ENCODE assay signal across 8 cellular contexts in genomic region chr10:113958631-113959382, GRCh38.
DNase-seq lines count a peak whose midpoint lies in the region; ATAC-seq and TF ChIP-seq lines count a peak whose summit lies in the region.

No MANE protein-coding gene starts in this region.

- no peaks in the 10 kb centered on the region for H4K20me1 ChIP-seq in HCT116 (ENCODE audit: insufficient read depth)

- peak overlapping the region; percentile 80 for H2AFZ ChIP-seq in HCT116 (ENCODE audit: low read depth, low read length, poor library complexity, severe bottlenecking)

- H3K4me2 ChIP-seq in HCT116 (ENCODE audit: low read length), result peak overlapping the region; percentile 66

- no peaks in the 10 kb centered on the region for H3K9me2 ChIP-seq in HCT116 (ENCODE audit: insufficient read depth)

- no peak overlapping the region for H3K27ac Mint-ChIP-seq in natural killer cell treated with Interleukin-12 subunit alpha and Interleukin-12 subunit beta and Interleukin-15 and Interleukin-18, amount 100 ng/mL, for 72 hours

- DNase-seq in AG09319 (ENCODE audit: extremely low read depth, low read depth), result peak; percentile 69
- DNase-seq in HCT116 (ENCODE audit: low read depth, low spot score), result peak; percentile 82
- peak; percentile 93 to 95 for DNase-seq in SJSA1 (ENCODE audit: low read depth in 1 of 2, low spot score in 2 of 2)
- peak; percentile 90 for DNase-seq in fibroblast of pulmonary artery (ENCODE audit: low read depth)
- DNase-seq in prostate gland (ENCODE audit: low spot score), result peak; percentile 63
- DNase-seq in natural killer cell treated with Interleukin-12 subunit alpha and Interleukin-12 subunit beta and Interleukin-15 and Interleukin-18, amount 100 ng/mL, for 72 hours (ENCODE audit: low spot score), result no peak
- no peak for DNase-seq in central memory CD4-positive, alpha-beta T cell

- TF ChIP-seq POLR2A in HCT116 (IDR thresholded peaks at IDR 0.05; ENCODE audit: borderline replicate concordance, extremely low read depth, insufficient read depth, insufficient read length) (no peak), prostate gland (IDR thresholded peaks at IDR 0.05) (no peak)

- no peaks in the 10 kb centered on the region for H3K36me3 Mint-ChIP-seq in natural killer cell treated with Interleukin-12 subunit alpha and Interleukin-12 subunit beta and Interleukin-15 and Interleukin-18, amount 100 ng/mL, for 72 hours

- CTCF ChIA-PET in HCT116 (lab: Charles Lee), result interaction anchor here (0.6 kb wide), 1 partner anchor 129 kb away, joined by 3 read pairs; no protein-coding TSS in a partner anchor

- TF ChIP-seq RAD21 in HCT116 (IDR thresholded peaks at IDR 0.05; ENCODE audit: low read depth), result no peak

- TF ChIP-seq CTCF in AG09319 (IDR thresholded peaks at IDR 0.05; ENCODE audit: low read depth, low read length) (no peak), HCT116 (IDR thresholded peaks at IDR 0.05 in 2 of 3, conservative IDR thresholded peaks at IDR 0.05 in 1 of 3; ENCODE audit: borderline replicate concordance in 1 of 3, insufficient read depth in 1 of 3, low read depth in 2 of 3, low read length in 2 of 3) (no peak), fibroblast of pulmonary artery (IDR thresholded peaks at IDR 0.05; ENCODE audit: low read length, missing control alignments) (no peak), prostate gland (IDR thresholded peaks at IDR 0.05) (no peak)

- no peak overlapping the region for H3K4me3 Mint-ChIP-seq in natural killer cell treated with Interleukin-12 subunit alpha and Interleukin-12 subunit beta and Interleukin-15 and Interleukin-18, amount 100 ng/mL, for 72 hours

- no peaks in the 10 kb centered on the region for H3K9me3 Mint-ChIP-seq in natural killer cell treated with Interleukin-12 subunit alpha and Interleukin-12 subunit beta and Interleukin-15 and Interleukin-18, amount 100 ng/mL, for 72 hours

- 35% methylated on average over 11 of the region's 11 CpGs for WGBS in prostate gland

- peaks cover 30 to 43% of the 10 kb centered on the region in 2 experiments for H3K4me1 ChIP-seq in HCT116 (ENCODE audit: control insufficient read depth in 1 of 2, insufficient read depth in 2 of 2, low read length in 2 of 2)
- H3K4me1 ChIP-seq in SJSA1 (replicated peaks), result peaks cover 48% of the 10 kb centered on the region
- peaks cover 27% of the 10 kb centered on the region for H3K4me1 ChIP-seq in prostate gland (replicated peaks)

- no peaks in the 10 kb centered on the region for H3K9me3 ChIP-seq in HCT116 (ENCODE audit: control insufficient read depth in 1 of 2, insufficient read depth in 1 of 2, low read depth in 1 of 2, low read length in 2 of 2)
- no peaks in the 10 kb centered on the region for H3K9me3 ChIP-seq in SJSA1 (replicated peaks)
- H3K9me3 ChIP-seq in prostate gland, result no peaks in the 10 kb centered on the region

- peaks cover 25 to 28% of the 10 kb centered on the region in 2 donors for H3K4me1 Mint-ChIP-seq in natural killer cell treated with Interleukin-12 subunit alpha and Interleukin-12 subunit beta and Interleukin-15 and Interleukin-18, amount 100 ng/mL, for 72 hours (ENCODE audit: low read depth in 2 of 2)

- H3K79me2 ChIP-seq in HCT116 (ENCODE audit: insufficient read depth, low read length), result no peaks in the 10 kb centered on the region

- RAD21 ChIA-PET in HCT116 (lab: Charles Lee; ENCODE audit: low non-redundant PET in 1 of 2, low total read pairs in 2 of 2, uncharacterized antibody in 2 of 2, unreplicated experiment in 2 of 2), result no interaction called here

- peak overlapping the region; percentile 22 for H3K9ac ChIP-seq in HCT116 (ENCODE audit: low read length)

- peak overlapping the region; percentile 48 for H3K27ac ChIP-seq in HCT116 (ENCODE audit: low read depth, low read length)
- peak overlapping the region; percentile 94 for H3K27ac ChIP-seq in SJSA1
- peak overlapping the region; percentile 87 to 96 for H3K27ac ChIP-seq in prostate gland

- no peaks in the 10 kb centered on the region for H3K36me3 ChIP-seq in HCT116 (ENCODE audit: control insufficient read depth in 1 of 2, insufficient read depth in 2 of 2, low read length in 2 of 2)
- no peaks in the 10 kb centered on the region for H3K36me3 ChIP-seq in SJSA1
- no peaks in the 10 kb centered on the region for H3K36me3 ChIP-seq in prostate gland

- peak overlapping the region in 1 of 2 experiments; percentile 2; a peak in 1 of 4 replicates for H3K4me3 ChIP-seq in HCT116 (replicated peaks in 1 of 2; ENCODE audit: low read depth in 1 of 2, low read length in 2 of 2)
- no peak overlapping the region for H3K4me3 ChIP-seq in SJSA1
- no peak overlapping the region for H3K4me3 ChIP-seq in fibroblast of pulmonary artery (replicated peaks; ENCODE audit: low read depth, low read length)
- no peak overlapping the region for H3K4me3 ChIP-seq in prostate gland

- H3K27me3 Mint-ChIP-seq in natural killer cell treated with Interleukin-12 subunit alpha and Interleukin-12 subunit beta and Interleukin-15 and Interleukin-18, amount 100 ng/mL, for 72 hours, result peaks cover 0 to 3% of the 10 kb centered on the region in 2 donors

- POLR2A ChIA-PET in HCT116 (lab: Charles Lee), result no interaction called here

- ATAC-seq in HCT116 (peak; percentile 86), GM18870 (IDR thresholded peaks at IDR 0.05; ENCODE audit: unreplicated experiment) (no peak)
- ATAC-seq in natural killer cell treated with Interleukin-12 subunit alpha and Interleukin-12 subunit beta and Interleukin-15 and Interleukin-18, amount 100 ng/mL, for 72 hours, result no peak

- no TSS peak for BruUV-seq in HCT116 (replicated peaks; lab: Mats Ljungman, UMichigan)

- intact Hi-C loops in HCT116 (cut with micrococcal nuclease), result no loop called here
- intact Hi-C loops in prostate gland (cut with DNase I), result loop anchor here (5.0 kb wide), 1 partner anchor 83 kb away; the partner anchor contains the start of gene ADRB1

- H3K27me3 ChIP-seq in HCT116 (ENCODE audit: insufficient read depth, low read length) (no peaks in the 10 kb centered on the region), SJSA1 (replicated peaks) (no peaks in the 10 kb centered on the region), prostate gland (replicated peaks; ENCODE audit: insufficient read depth) (no peaks in the 10 kb centered on the region)

TF ChIP-seq in HCT116, 20 proteins besides CTCF, POLR2A, EP300 and RAD21 (continues in another document):
- TF ChIP-seq SP1 (IDR thresholded peaks at IDR 0.05; ENCODE audit: low read depth), result peak; percentile 57
- peak; percentile 41 for TF ChIP-seq YY1 (IDR thresholded peaks at IDR 0.05; ENCODE audit: extremely low read depth, insufficient replicate concordance, low read depth, low read length)
- TF ChIP-seq, protein P1, sequence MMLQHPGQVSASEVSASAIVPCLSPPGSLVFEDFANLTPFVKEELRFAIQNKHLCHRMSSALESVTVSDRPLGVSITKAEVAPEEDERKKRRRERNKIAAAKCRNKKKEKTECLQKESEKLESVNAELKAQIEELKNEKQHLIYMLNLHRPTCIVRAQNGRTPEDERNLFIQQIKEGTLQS (IDR thresholded peaks at IDR 0.05), result no peak
- no peak for TF ChIP-seq ZBTB33 (IDR thresholded peaks at IDR 0.05; ENCODE audit: extremely low read depth, insufficient replicate concordance, low read length)
- TF ChIP-seq EGR1 (IDR thresholded peaks at IDR 0.05; ENCODE audit: low read depth), result peak; percentile 95
- TF ChIP-seq ZFX (IDR thresholded peaks at IDR 0.05), result no peak
- TF ChIP-seq FOSL1 (IDR thresholded peaks at IDR 0.05; ENCODE audit: low read depth), result peak; percentile 90
- TF ChIP-seq CEBPB (IDR thresholded peaks at IDR 0.05; ENCODE audit: low read depth), result no peak
- no peak for TF ChIP-seq SRF (IDR thresholded peaks at IDR 0.05; ENCODE audit: low read depth)
- no peak for TF ChIP-seq SIN3A (IDR thresholded peaks at IDR 0.05; ENCODE audit: low read depth)
- TF ChIP-seq EZH2phosphoT487 (IDR thresholded peaks at IDR 0.05; ENCODE audit: borderline replicate concordance), result no peak
- peak; percentile 92 for TF ChIP-seq CBX3 (IDR thresholded peaks at IDR 0.05; ENCODE audit: low read depth)
- TF ChIP-seq ZNF274 (IDR thresholded peaks at IDR 0.05; ENCODE audit: low read depth, low read length), result no peak

Comparison
In these comparisons a context has a peak if more than half of its experiments do, and no peak if none do; other contexts are left out.
1. DNase-seq: peak in AG09319 (single experiment), HCT116 (single experiment), SJSA1 (2 of 2), fibroblast of pulmonary artery (single experiment) and prostate gland (single experiment); none in natural killer cell treated with Interleukin-12 subunit alpha and Interleukin-12 subunit beta and Interleukin-15 and Interleukin-18, amount 100 ng/mL, for 72 hours (single experiment) and central memory CD4-positive, alpha-beta T cell (single experiment).
2. Peak in every context shown above with its lines, with median percentiles within 50 percentile points of each other: H3K27ac ChIP-seq.